In genomic region chr9:117763314-117763713, GRCh38 we compare ENCODE assay signal across 17 cellular contexts. TPM values are rescaled to one million over a fixed set of nuclear protein-coding genes. Genes with fewer than 3 reads are reported as not detected.
DNase-seq lines count a peak whose midpoint lies in the region; ATAC-seq, FAIRE-seq and TF ChIP-seq lines count a peak whose summit lies in the region.
"Had no signal": no experiment of that assay in that cellular context is flagged by ENCODE, and none has a peak within 500 bp of the region (broad histone marks: within the 10 kb centered on the region; RNA-seq: fewer than 3 reads in every experiment).

No MANE protein-coding gene starts in this region.

- no peak for FAIRE-seq in HepG2 (lab: Jason Lieb, UNC)

- H3K9me3 ChIP-seq in liver (ENCODE audit: control insufficient read depth in 4 of 4, low read length in 3 of 4), result no peaks in the 10 kb centered on the region
- no peaks in the 10 kb centered on the region for H3K9me3 ChIP-seq in HepG2 (ENCODE audit: low read length)
- H3K9me3 ChIP-seq: BLaER1, Peyer's patch had no signal

- no peaks in the 10 kb centered on the region for H4K20me1 ChIP-seq in HepG2 (ENCODE audit: insufficient read depth, low read length)
- H4K20me1 ChIP-seq: BLaER1 had no signal

- no peak for TF ChIP-seq POLR2A in HepG2 (IDR thresholded peaks at IDR 0.05; ENCODE audit: insufficient read depth in 1 of 2, low read depth in 2 of 2, low read length in 2 of 2)

- CTCF ChIA-PET in HepG2 (lab: Yijun Ruan, JAX; ENCODE audit: low intra/inter-chr PET ratio, low total read pairs), result no interaction called here

- H3K27ac ChIP-seq in liver (ENCODE audit: low read depth in 1 of 2, low read length in 2 of 2) (no peak overlapping the region), HepG2 (ENCODE audit: extremely low read length, insufficient read depth, low read length) (no peak overlapping the region)
- H3K27ac ChIP-seq: BLaER1, Peyer's patch, VCaP had no signal

- ATAC-seq in HepG2 (no peak), GM21619 (IDR thresholded peaks at IDR 0.05; ENCODE audit: unreplicated experiment) (no peak)
- ATAC-seq: GM23338; naive thymus-derived CD4-positive, alpha-beta T cell had no signal

- no peak for TF ChIP-seq EP300 in HepG2 (IDR thresholded peaks at IDR 0.05; ENCODE audit: low read depth in 2 of 2, low read length in 2 of 2)
- TF ChIP-seq EP300 in HepG2 (CRISPR knock-in tag; IDR thresholded peaks at IDR 0.05; ENCODE audit: borderline replicate concordance), result no peak

- H3K36me3 ChIP-seq in liver (ENCODE audit: control insufficient read depth in 4 of 4, insufficient read depth in 3 of 4, low read depth in 1 of 4, low read length in 3 of 4) (no peaks in the 10 kb centered on the region), HepG2 (replicated peaks in 1 of 2; ENCODE audit: control insufficient read depth in 1 of 2, insufficient read depth in 2 of 2, low read length in 2 of 2) (no peaks in the 10 kb centered on the region)
- H3K36me3 ChIP-seq: BLaER1, Peyer's patch had no signal

- no peak for TF ChIP-seq CTCF in liver (IDR thresholded peaks at IDR 0.05; ENCODE audit: low read depth, low read length, missing input control)
- no peak for TF ChIP-seq CTCF in HepG2 (CRISPR knock-in tag; IDR thresholded peaks at IDR 0.05)

- POLR2A ChIA-PET in HepG2 (lab: Yijun Ruan, JAX), result no interaction called here

- H3K4me3 ChIP-seq in liver (ENCODE audit: low read depth in 1 of 3, low read length in 3 of 3), result no peak overlapping the region
- H3K4me3 ChIP-seq in HepG2 (replicated peaks in 1 of 3; ENCODE audit: insufficient read depth in 1 of 3, low read depth in 2 of 3, low read length in 3 of 3), result no peak overlapping the region
- H3K4me3 ChIP-seq: BLaER1, GM23338, Peyer's patch had no signal

- H3K27me3 ChIP-seq in liver (ENCODE audit: control insufficient read depth in 4 of 4, insufficient read depth in 4 of 4, low read length in 3 of 4), result no peaks in the 10 kb centered on the region
- H3K27me3 ChIP-seq in HepG2 (ENCODE audit: control insufficient read depth in 1 of 2, insufficient read depth in 2 of 2, low read length in 2 of 2), result 0 out of 5 replicates have a peak, but pooled peaks cover 0 to 1% of the 10 kb centered on the region in 2 experiments
- H3K27me3 ChIP-seq: BLaER1, Peyer's patch had no signal

- WGBS in liver, result 79% methylated on average over 4 of the region's 4 CpGs
- 1% methylated on average over 4 of the region's 4 CpGs for WGBS in HepG2 (ENCODE audit: low lambda C conversion rate)

- H3K4me1 ChIP-seq in liver (ENCODE audit: control insufficient read depth in 4 of 4, insufficient read depth in 4 of 4, low read length in 3 of 4), result no peaks in the 10 kb centered on the region
- no peaks in the 10 kb centered on the region for H3K4me1 ChIP-seq in HepG2 (ENCODE audit: insufficient read depth, low read length)
- H3K4me1 ChIP-seq: Peyer's patch had no signal

- intact Hi-C loops in HepG2 (cut with micrococcal nuclease; ENCODE audit: unreplicated experiment) (no loop called here), head of caudate nucleus (cut with DNase I) (no loop called here)

- H3K4me2 ChIP-seq in HepG2 (ENCODE audit: low read depth, low read length), result no peak overlapping the region
- H3K4me2 ChIP-seq: BLaER1, GM23338 had no signal

- DNase-seq in HepG2 (ENCODE audit: low spot score), result no peak
- DNase-seq in SW480 (ENCODE audit: low spot score), result peak; percentile 81
- peak; percentile 45 to 91 (median 69) for DNase-seq in head of caudate nucleus
- DNase-seq in stromal cell of bone marrow (ENCODE audit: low read depth), result peak; percentile 36
- no peak for DNase-seq in SKM-1 treated with dmso at 0.1 percent for 144 hours (lab: John Stamatoyannopoulos, UW; ENCODE audit: unreplicated experiment)
- no peak for DNase-seq in NCI-H510A treated with DMSO at 0.1 percent for 48 hours (lab: John Stamatoyannopoulos, UW)
- DNase-seq: activated gamma-delta T cell; cortex of kidney; naive thymus-derived CD4-positive, alpha-beta T cell; NCI-H2081 treated with DMSO at 0.1 percent for 48 hours; Peyer's patch; stimulated activated naive CD4-positive, alpha-beta T cell treated with Interleukin-2 at 50 U/mL for 16 hours had no signal

- no TSS peak for BruUV-seq in HepG2 (replicated peaks; lab: Mats Ljungman, UMichigan)

- H2AFZ ChIP-seq in HepG2 (ENCODE audit: low read length), result no peak overlapping the region
- H2AFZ ChIP-seq: GM23338 had no signal

- H3K9ac ChIP-seq in liver (ENCODE audit: low read depth in 1 of 2, low read length in 2 of 2) (no peak overlapping the region), HepG2 (ENCODE audit: insufficient read depth, low read depth, low read length) (no peak overlapping the region)
- H3K9ac ChIP-seq: BLaER1 had no signal

- in situ Hi-C loops in HepG2 (cut with HindIII; ENCODE audit: extremely low pct_ligation_motif_present, low pct_unique_long_range_greater_than_20kb), result no loop called here

- TF ChIP-seq RAD21 in liver (IDR thresholded peaks at IDR 0.05) (no peak), HepG2 (CRISPR knock-in tag; IDR thresholded peaks at IDR 0.05) (no peak)

- no peaks in the 10 kb centered on the region for H3K79me2 ChIP-seq in HepG2 (ENCODE audit: insufficient read depth, low read length)

TF ChIP-seq in liver, 16 proteins besides CTCF, POLR2A, EP300 and RAD21 (continues in another document):
- TF ChIP-seq MAX (IDR thresholded peaks at IDR 0.05) (no peak), JUND (IDR thresholded peaks at IDR 0.05) (no peak), YY1 (IDR thresholded peaks at IDR 0.05) (no peak), ATF3 (IDR thresholded peaks at IDR 0.05) (no peak), EGR1 (IDR thresholded peaks at IDR 0.05; ENCODE audit: low read depth in 2 of 2) (no peak)

TF ChIP-seq in HepG2, 621 proteins besides CTCF, POLR2A, EP300 and RAD21 (continues in another document):
- TF ChIP-seq, protein P1, sequence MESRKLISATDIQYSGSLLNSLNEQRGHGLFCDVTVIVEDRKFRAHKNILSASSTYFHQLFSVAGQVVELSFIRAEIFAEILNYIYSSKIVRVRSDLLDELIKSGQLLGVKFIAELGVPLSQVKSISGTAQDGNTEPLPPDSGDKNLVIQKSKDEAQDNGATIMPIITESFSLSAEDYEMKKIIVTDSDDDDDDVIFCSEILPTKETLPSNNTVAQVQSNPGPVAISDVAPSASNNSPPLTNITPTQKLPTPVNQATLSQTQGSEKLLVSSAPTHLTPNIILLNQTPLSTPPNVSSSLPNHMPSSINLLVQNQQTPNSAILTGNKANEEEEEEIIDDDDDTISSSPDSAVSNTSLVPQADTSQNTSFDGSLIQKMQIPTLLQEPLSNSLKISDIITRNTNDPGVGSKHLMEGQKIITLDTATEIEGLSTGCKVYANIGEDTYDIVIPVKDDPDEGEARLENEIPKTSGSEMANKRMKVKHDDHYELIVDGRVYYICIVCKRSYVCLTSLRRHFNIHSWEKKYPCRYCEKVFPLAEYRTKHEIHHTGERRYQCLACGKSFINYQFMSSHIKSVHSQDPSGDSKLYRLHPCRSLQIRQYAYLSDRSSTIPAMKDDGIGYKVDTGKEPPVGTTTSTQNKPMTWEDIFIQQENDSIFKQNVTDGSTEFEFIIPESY (CRISPR knock-in tag; IDR thresholded peaks at IDR 0.05), result no peak
- TF ChIP-seq UBTF (CRISPR knock-in tag; IDR thresholded peaks at IDR 0.05), result no peak
- no peak for TF ChIP-seq ZNF878 (CRISPR knock-in tag; IDR thresholded peaks at IDR 0.05)
- TF ChIP-seq ZNF891 (CRISPR knock-in tag; IDR thresholded peaks at IDR 0.05), result no peak
- TF ChIP-seq BHLHE40 (IDR thresholded peaks at IDR 0.05; ENCODE audit: low read length), result no peak
- TF ChIP-seq HOXA9 (CRISPR knock-in tag; IDR thresholded peaks at IDR 0.05; ENCODE audit: borderline replicate concordance), result no peak
- no peak for TF ChIP-seq MIER2 (CRISPR knock-in tag; IDR thresholded peaks at IDR 0.05)

RNA-seq across cellular contexts. Expression of gene TLR4, which starts 59.1 kb away (rescaled TPM):
- total RNA-seq in liver (10 to 100 TPM; 14.5 to 23.3 TPM), HepG2 (2016; rRNA removed; fragmentation: Illumina TruSeq; extraction: Trizol) (0.22 and 0.34 TPM in 2 replicates)
- polyA plus RNA-seq in liver (1 to 10 TPM; 5.4 to 5.6 TPM), HepG2 (2011; rRNA removed) (0.07 TPM in 2 replicates)
- not detected in 2 replicates for total RNA-seq in HepG2 (2016; cell fraction: cytosol; rRNA removed; fragmentation: Illumina TruSeq; extraction: Trizol; ENCODE audit: low read depth)
- 0.26 and 0.27 TPM in 2 replicates for total RNA-seq in HepG2 (2016; cell fraction: insoluble cytoplasmic fraction; rRNA removed; fragmentation: Illumina TruSeq; extraction: Trizol)
- 0.07 and 0.19 TPM in 2 replicates for total RNA-seq in HepG2 (2016; cell fraction: membrane; rRNA removed; fragmentation: Illumina TruSeq; extraction: Trizol)
- 0.34 and 0.84 TPM in 2 replicates for total RNA-seq in HepG2 (2016; cell fraction: nucleus; rRNA removed; fragmentation: Illumina TruSeq; extraction: Trizol)
- 0.01 and 0.08 TPM in 2 replicates for polyA plus RNA-seq in HepG2 (2011; cell fraction: cytosol; rRNA removed)
- 0.05 TPM in 2 replicates for polyA plus RNA-seq in HepG2 (2011; cell fraction: nucleus; rRNA removed)
- polyA plus RNA-seq in HepG2 (2012), result 0.05 and 0.11 TPM in 2 replicates
- polyA plus RNA-seq in HepG2 (2016; cell fraction: cytosol; fragmentation: Illumina TruSeq; extraction: Trizol; ENCODE audit: low read depth), result 0.02 TPM in 1 of 2 replicates, not detected in the other
- 0.16 and 0.27 TPM in 2 replicates for polyA plus RNA-seq in HepG2 (2016; cell fraction: insoluble cytoplasmic fraction; fragmentation: Illumina TruSeq; extraction: Trizol; ENCODE audit: low read depth)
- polyA plus RNA-seq in HepG2 (2016; cell fraction: membrane; fragmentation: Illumina TruSeq; extraction: Trizol; ENCODE audit: low read depth), result 0.03 and 0.05 TPM in 2 replicates
- 0.11 and 0.15 TPM in 2 replicates for polyA plus RNA-seq in HepG2 (2016; cell fraction: nucleus; fragmentation: Illumina TruSeq; extraction: Trizol; ENCODE audit: insufficient read depth, low read depth)
- 0.32 and 4.3 TPM in 2 replicates for polyA minus RNA-seq in HepG2 (2011; rRNA and poly(A)+ RNA removed; ENCODE audit: low replicate concordance)
- polyA minus RNA-seq in HepG2 (2011; cell fraction: cytosol; rRNA and poly(A)+ RNA removed), result 0.09 and 0.20 TPM in 2 replicates
- 0.37 and 0.52 TPM in 2 replicates for polyA minus RNA-seq in HepG2 (2011; cell fraction: nucleus; rRNA and poly(A)+ RNA removed)

Comparison
In these comparisons a context has a peak if more than half of its experiments do, and no peak if none do; other contexts are left out.
1. RNA of gene TLR4, which starts 59.1 kb away (total RNA-seq): 14.5 to 23.3 TPM in liver; 0.07 to 0.84 TPM in HepG2; every median in the first group is over 4 times any median in the second.
2. DNase-seq: peak in SW480 (single experiment), head of caudate nucleus (42 of 42) and stromal cell of bone marrow (single experiment); none in HepG2 (single experiment), SKM-1 treated with dmso at 0.1 percent for 144 hours (single experiment) and NCI-H510A treated with DMSO at 0.1 percent for 48 hours (single experiment).